1 cellular context compared by ENCODE assay signal in genomic region chr13:27461940-27462584, GRCh38.
TF ChIP-seq lines count a peak whose summit lies in the region.

No MANE protein-coding gene starts in this region.

TF ChIP-seq in GM12878, 131 proteins besides CTCF, POLR2A, EP300 and RAD21 (continued from another document):
- TF ChIP-seq SPI1 (IDR thresholded peaks at IDR 0.05; ENCODE audit: borderline replicate concordance, insufficient read depth, low read depth, low read length): no peak
- no peak for TF ChIP-seq MYC (IDR thresholded peaks at IDR 0.05; ENCODE audit: insufficient read depth, insufficient read length, insufficient replicate concordance, low read length, severe bottlenecking)
- TF ChIP-seq, protein P1, sequence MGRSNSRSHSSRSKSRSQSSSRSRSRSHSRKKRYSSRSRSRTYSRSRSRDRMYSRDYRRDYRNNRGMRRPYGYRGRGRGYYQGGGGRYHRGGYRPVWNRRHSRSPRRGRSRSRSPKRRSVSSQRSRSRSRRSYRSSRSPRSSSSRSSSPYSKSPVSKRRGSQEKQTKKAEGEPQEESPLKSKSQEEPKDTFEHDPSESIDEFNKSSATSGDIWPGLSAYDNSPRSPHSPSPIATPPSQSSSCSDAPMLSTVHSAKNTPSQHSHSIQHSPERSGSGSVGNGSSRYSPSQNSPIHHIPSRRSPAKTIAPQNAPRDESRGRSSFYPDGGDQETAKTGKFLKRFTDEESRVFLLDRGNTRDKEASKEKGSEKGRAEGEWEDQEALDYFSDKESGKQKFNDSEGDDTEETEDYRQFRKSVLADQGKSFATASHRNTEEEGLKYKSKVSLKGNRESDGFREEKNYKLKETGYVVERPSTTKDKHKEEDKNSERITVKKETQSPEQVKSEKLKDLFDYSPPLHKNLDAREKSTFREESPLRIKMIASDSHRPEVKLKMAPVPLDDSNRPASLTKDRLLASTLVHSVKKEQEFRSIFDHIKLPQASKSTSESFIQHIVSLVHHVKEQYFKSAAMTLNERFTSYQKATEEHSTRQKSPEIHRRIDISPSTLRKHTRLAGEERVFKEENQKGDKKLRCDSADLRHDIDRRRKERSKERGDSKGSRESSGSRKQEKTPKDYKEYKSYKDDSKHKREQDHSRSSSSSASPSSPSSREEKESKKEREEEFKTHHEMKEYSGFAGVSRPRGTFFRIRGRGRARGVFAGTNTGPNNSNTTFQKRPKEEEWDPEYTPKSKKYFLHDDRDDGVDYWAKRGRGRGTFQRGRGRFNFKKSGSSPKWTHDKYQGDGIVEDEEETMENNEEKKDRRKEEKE (IDR thresholded peaks at IDR 0.05): no peak
- TF ChIP-seq ASH2L (IDR thresholded peaks at IDR 0.05; ENCODE audit: borderline replicate concordance, low read depth): no peak
- no peak for TF ChIP-seq GABPA (IDR thresholded peaks at IDR 0.05; ENCODE audit: low read depth)
- TF ChIP-seq NR2C2 (IDR thresholded peaks at IDR 0.05; ENCODE audit: borderline replicate concordance, control insufficient read depth, insufficient read length, low read depth): no peak
- TF ChIP-seq CREB1 (IDR thresholded peaks at IDR 0.05; ENCODE audit: low read depth): no peak
- TF ChIP-seq E2F4 (IDR thresholded peaks at IDR 0.05; ENCODE audit: low read depth, low read length): no peak
- no peak for TF ChIP-seq LARP7 (IDR thresholded peaks at IDR 0.05)
- no peak for TF ChIP-seq ELK1 (IDR thresholded peaks at IDR 0.05; ENCODE audit: low read depth, low read length)
- no peak for TF ChIP-seq MEF2A (IDR thresholded peaks at IDR 0.05; ENCODE audit: insufficient read depth, low read depth, low read length)
- no peak for TF ChIP-seq E4F1 (IDR thresholded peaks at IDR 0.05; ENCODE audit: borderline replicate concordance, partially characterized antibody)
- TF ChIP-seq RELA (IDR thresholded peaks at IDR 0.05; ENCODE audit: borderline replicate concordance, partially characterized antibody): no peak
- no peak for TF ChIP-seq SIN3A (IDR thresholded peaks at IDR 0.05; ENCODE audit: low read depth, low read length)
- no peak for TF ChIP-seq MLLT1 (IDR thresholded peaks at IDR 0.05)
- no peak for TF ChIP-seq TCF7 (IDR thresholded peaks at IDR 0.05; ENCODE audit: borderline replicate concordance)
- TF ChIP-seq ETV6 (conservative IDR thresholded peaks at IDR 0.05 in 1 of 2, IDR thresholded peaks at IDR 0.05 in 1 of 2; ENCODE audit: borderline replicate concordance in 1 of 2, low read depth in 1 of 2): no peak
TF ChIP-seq in GM12878: peak in this region for 0.
